ENCODE assay signal across 27 cellular contexts in the genomic region with DNA sequence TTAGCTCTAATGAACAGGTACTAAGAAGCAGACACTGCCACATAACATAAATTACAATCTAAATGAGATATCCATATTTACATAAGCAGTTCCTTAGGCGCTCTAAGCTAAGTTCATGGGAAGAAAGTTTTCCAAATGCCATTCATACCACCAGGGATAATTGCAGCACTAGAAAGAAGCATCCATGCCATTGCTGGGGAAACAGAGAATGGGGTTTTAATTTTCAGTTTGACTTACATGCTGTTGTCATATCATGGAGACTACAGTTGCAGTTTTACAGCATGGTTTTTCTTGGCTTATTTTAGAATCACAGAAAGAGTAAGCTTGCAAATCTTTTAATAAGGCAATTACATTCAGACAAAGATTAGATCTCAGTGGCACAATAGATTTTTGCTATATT.
"Had no signal": no experiment of that assay in that cellular context is flagged by ENCODE, and none has a peak within 500 bp of the region (broad histone marks: within the 10 kb centered on the region; RNA-seq: fewer than 3 reads in every experiment).

No MANE protein-coding gene starts in this region.

- FAIRE-seq: endothelial cell of umbilical vein, islet of Langerhans had no signal

- H3K9me3 ChIP-seq: suprapubic skin, tibial nerve had no signal

- H3K27me3 ChIP-seq: heart left ventricle, suprapubic skin, tibial nerve had no signal

- H3K27ac ChIP-seq: heart left ventricle, left ventricle myocardium inferior, suprapubic skin, tibial nerve, WERI-Rb-1 had no signal

- DNase-seq: activated CD4-positive, alpha-beta memory T cell treated with anti-CD3 and anti-CD28 coated beads, Interleukin-2, amount 10 ng/mL, durations not matched to agents 7 days and 5 days; activated CD4-positive, alpha-beta T cell treated with anti-CD3 and anti-CD28 coated beads, Interleukin-2, amount 10 ng/mL, durations not matched to agents 24 days and 14 days; activated CD4-positive, CD25-positive, alpha-beta regulatory T cell treated with anti-CD3 and anti-CD28 coated beads, Interleukin-2, amount 50 U/mL, for 72 hours; activated CD8-positive, alpha-beta memory T cell treated with anti-CD3 and anti-CD28 coated beads, Interleukin-2, amount 50 U/mL, for 48 hours; activated gamma-delta T cell; activated naive CD4-positive, alpha-beta T cell treated with anti-CD3 and anti-CD28 coated beads, Interleukin-2, amount 50 U/mL, for 16 hours; activated T-cell treated with anti-CD3 and anti-CD28 coated beads, Interleukin-2, amount 50 U/mL, for 24 hours; amniotic stem cell; caudate nucleus; cortex of kidney; effector memory CD8-positive, alpha-beta T cell; foreskin fibroblast; heart left ventricle; left ventricle myocardium inferior; naive thymus-derived CD4-positive, alpha-beta T cell; occipital lobe; right cardiac atrium; stimulated activated CD4-positive, alpha-beta T cell treated with anti-CD3 and anti-CD28 coated beads, Interleukin-15, amount 100 ng/mL, for 24 hours; stimulated activated CD4-positive, alpha-beta T cell treated with anti-CD3 and anti-CD28 coated beads, Interleukin-2, amount 100 ng/mL, for 24 hours; stimulated activated naive CD4-positive, alpha-beta T cell; WERI-Rb-1 had no signal

- H3K4me1 ChIP-seq: heart left ventricle, left ventricle myocardium inferior, suprapubic skin, tibial nerve had no signal

- H3K36me3 ChIP-seq: heart left ventricle, left ventricle myocardium inferior, suprapubic skin, tibial nerve, WERI-Rb-1 had no signal

- H3K4me3 ChIP-seq: heart left ventricle, left ventricle myocardium inferior, lung, suprapubic skin, tibial nerve had no signal

- ATAC-seq: effector memory CD8-positive, alpha-beta T cell; esophagus mucosa; heart left ventricle; naive thymus-derived CD4-positive, alpha-beta T cell; right cardiac atrium had no signal
